In the genomic region with DNA sequence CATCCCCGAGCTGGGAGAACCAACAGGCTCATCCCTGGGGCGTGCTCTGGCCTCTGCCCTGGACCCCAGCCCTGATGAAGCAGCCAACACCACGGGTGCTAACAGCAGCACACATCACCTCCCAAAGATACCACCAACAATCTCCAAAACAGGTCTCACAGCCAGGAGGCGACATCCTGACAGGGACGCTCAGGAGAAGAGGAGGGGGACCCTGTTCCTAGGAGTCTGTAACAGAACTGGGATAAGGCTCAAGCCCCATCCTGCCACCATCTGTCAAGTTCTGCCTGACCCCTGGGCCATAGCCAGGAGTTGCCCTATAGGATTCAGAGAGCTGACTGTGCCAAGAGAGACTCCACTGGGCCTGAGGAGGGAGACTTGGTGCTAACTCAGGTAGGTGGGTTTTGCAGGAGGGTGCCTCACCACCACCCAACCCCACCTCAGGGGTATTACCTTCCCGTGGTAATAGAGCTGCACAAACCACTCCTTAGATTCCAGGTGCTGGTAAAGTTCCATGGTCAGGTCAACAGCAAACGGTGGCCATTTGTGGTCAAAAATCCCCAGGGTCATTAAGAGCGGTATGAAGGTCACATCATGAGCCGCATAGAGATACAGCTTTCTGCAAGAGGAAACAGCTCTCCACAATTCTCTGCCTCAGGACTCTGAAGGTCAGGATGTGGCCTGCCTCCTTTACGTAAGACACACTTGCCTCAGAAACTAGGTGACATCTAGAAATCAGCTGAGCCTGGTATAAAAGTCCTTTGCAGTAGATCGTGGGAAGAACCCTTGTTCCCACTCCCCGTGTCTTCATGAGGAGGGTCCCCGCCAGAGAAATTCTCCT, we compare ENCODE assay signal across 14 cellular contexts. TPM values are rescaled to one million over a fixed set of nuclear protein-coding genes. Genes with fewer than 3 reads are reported as not detected.
DNase-seq lines count a peak whose midpoint lies in the region; ATAC-seq and TF ChIP-seq lines count a peak whose summit lies in the region.
"Had no signal": no experiment of that assay in that cellular context is flagged by ENCODE, and none has a peak within 500 bp of the region (broad histone marks: within the 10 kb centered on the region; RNA-seq: fewer than 3 reads in every experiment).

No MANE protein-coding gene starts in this region.

- H3K4me1 Mint-ChIP-seq in activated T-helper 1 cell treated with anti-CD3 and anti-CD28 coated beads, Interleukin-12 subunit alpha, Interleukin-12 subunit beta, Interleukin-2, Interleukin-4 antibody, amounts not matched to agents 30 ng/mL and 10 ng/mL and 1 ng/mL, durations not matched to agents 14 hours and 24 hours and 36 hours (ENCODE audit: low read depth): peaks cover 58% of the 10 kb centered on the region
- no peaks in the 10 kb centered on the region for H3K4me1 Mint-ChIP-seq in stimulated activated naive B cell treated with anti-CD40 and anti-IgM and Interleukin-4, amounts not matched to agents 10 μg/mL and 1 μg/mL and 100 μg/mL, for 72 hours

- no peak for TF ChIP-seq CTCF in HL-60 (IDR thresholded peaks at IDR 0.05; ENCODE audit: insufficient read depth, low read length)

- H3K4me3 ChIP-seq in HL-60 (replicated peaks; ENCODE audit: insufficient read depth, low read length) (no peak overlapping the region), mononuclear cell (ENCODE audit: low read length) (peak overlapping the region; percentile 0), SJCRH30 (no peak overlapping the region)
- H3K4me3 ChIP-seq: gastrocnemius medialis had no signal

- peaks cover 36% of the 10 kb centered on the region for H3K36me3 Mint-ChIP-seq in activated T-helper 1 cell treated with anti-CD3 and anti-CD28 coated beads, Interleukin-12 subunit alpha, Interleukin-12 subunit beta, Interleukin-2, Interleukin-4 antibody, amounts not matched to agents 30 ng/mL and 10 ng/mL and 1 ng/mL, durations not matched to agents 14 hours and 24 hours and 36 hours (ENCODE audit: low read depth)
- peaks cover 15 to 22% of the 10 kb centered on the region in 2 donors for H3K36me3 Mint-ChIP-seq in stimulated activated naive B cell treated with anti-CD40 and anti-IgM and Interleukin-4, amounts not matched to agents 10 μg/mL and 1 μg/mL and 100 μg/mL, for 72 hours

- peak overlapping the region; percentile 81 for H3K4me3 Mint-ChIP-seq in activated T-helper 1 cell treated with anti-CD3 and anti-CD28 coated beads, Interleukin-12 subunit alpha, Interleukin-12 subunit beta, Interleukin-2, Interleukin-4 antibody, amounts not matched to agents 30 ng/mL and 10 ng/mL and 1 ng/mL, durations not matched to agents 14 hours and 24 hours and 36 hours
- no peak overlapping the region for H3K4me3 Mint-ChIP-seq in stimulated activated naive B cell treated with anti-CD40 and anti-IgM and Interleukin-4, amounts not matched to agents 10 μg/mL and 1 μg/mL and 100 μg/mL, for 72 hours

- no peak for ATAC-seq in stimulated activated naive B cell treated with anti-CD40 and anti-IgM and Interleukin-4, amounts not matched to agents 10 μg/mL and 1 μg/mL and 100 μg/mL, for 72 hours (replicated peaks)
- ATAC-seq: gastrocnemius medialis, Right ventricle myocardium inferior had no signal

- H3K9me3 ChIP-seq in mononuclear cell (ENCODE audit: low read depth, low read length) (no peaks in the 10 kb centered on the region), SJCRH30 (replicated peaks) (no peaks in the 10 kb centered on the region)
- H3K9me3 ChIP-seq: gastrocnemius medialis had no signal

- H3K9me3 Mint-ChIP-seq in activated T-helper 1 cell treated with anti-CD3 and anti-CD28 coated beads, Interleukin-12 subunit alpha, Interleukin-12 subunit beta, Interleukin-2, Interleukin-4 antibody, amounts not matched to agents 30 ng/mL and 10 ng/mL and 1 ng/mL, durations not matched to agents 14 hours and 24 hours and 36 hours: no peaks in the 10 kb centered on the region
- no peaks in the 10 kb centered on the region for H3K9me3 Mint-ChIP-seq in stimulated activated naive B cell treated with anti-CD40 and anti-IgM and Interleukin-4, amounts not matched to agents 10 μg/mL and 1 μg/mL and 100 μg/mL, for 72 hours

- no peaks in the 10 kb centered on the region for H3K36me3 ChIP-seq in SJCRH30

- H3K27ac ChIP-seq in HL-60 (replicated peaks): peak overlapping the region; percentile 56
- H3K27ac ChIP-seq in SJCRH30: no peak overlapping the region
- H3K27ac ChIP-seq: gastrocnemius medialis had no signal

- no peaks in the 10 kb centered on the region for H3K27me3 Mint-ChIP-seq in activated T-helper 1 cell treated with anti-CD3 and anti-CD28 coated beads, Interleukin-12 subunit alpha, Interleukin-12 subunit beta, Interleukin-2, Interleukin-4 antibody, amounts not matched to agents 30 ng/mL and 10 ng/mL and 1 ng/mL, durations not matched to agents 14 hours and 24 hours and 36 hours (ENCODE audit: insufficient read depth)
- no peaks in the 10 kb centered on the region for H3K27me3 Mint-ChIP-seq in stimulated activated naive B cell treated with anti-CD40 and anti-IgM and Interleukin-4, amounts not matched to agents 10 μg/mL and 1 μg/mL and 100 μg/mL, for 72 hours

- H3K4me1 ChIP-seq in mononuclear cell (ENCODE audit: insufficient read depth, low read length): peaks cover 47% of the 10 kb centered on the region
- no peaks in the 10 kb centered on the region for H3K4me1 ChIP-seq in SJCRH30
- H3K4me1 ChIP-seq: gastrocnemius medialis had no signal

- DNase-seq in AML-193 (lab: John Stamatoyannopoulos, UW) (peak; percentile 11 to 24), HL-60 (ENCODE audit: low read depth in 1 of 2, low spot score in 1 of 2) (peak in 1 of 2 experiments; percentile 59), SJCRH30 (no peak), NCI-H2081 (lab: John Stamatoyannopoulos, UW) (no peak), hippocampal formation (lab: John Stamatoyannopoulos, UW) (no peak)
- DNase-seq in activated T-helper 1 cell treated with anti-CD3 and anti-CD28 coated beads, Interleukin-12 subunit alpha, Interleukin-12 subunit beta, Interleukin-2, Interleukin-4 antibody, amounts not matched to agents 30 ng/mL and 10 ng/mL and 1 ng/mL, durations not matched to agents 14 hours and 24 hours and 36 hours (ENCODE audit: low spot score): peak; percentile 48
- DNase-seq in stimulated activated naive B cell treated with anti-CD40 and anti-IgM and Interleukin-4, amounts not matched to agents 10 μg/mL and 1 μg/mL and 100 μg/mL, for 72 hours: no peak
- DNase-seq: gastrocnemius medialis; HCEC 1CT; NCI-H1694 treated with DMSO at 0.1 percent for 48 hours; stimulated activated CD4-positive, alpha-beta T cell treated with anti-CD3 and anti-CD28 coated beads, Interleukin-15, amount 100 ng/mL, for 24 hours; trophoblast cell had no signal

- intact Hi-C loops in activated T-helper 1 cell treated with anti-CD3 and anti-CD28 coated beads, Interleukin-12 subunit alpha, Interleukin-12 subunit beta, Interleukin-2, Interleukin-4 antibody, amounts not matched to agents 30 ng/mL and 10 ng/mL and 1 ng/mL, durations not matched to agents 14 hours and 24 hours and 36 hours (cut with micrococcal nuclease): loop anchor here (10.0 kb wide), 1 partner anchor 473 kb away; a partner anchor contains a TSS

- H3K27ac Mint-ChIP-seq in activated T-helper 1 cell treated with anti-CD3 and anti-CD28 coated beads, Interleukin-12 subunit alpha, Interleukin-12 subunit beta, Interleukin-2, Interleukin-4 antibody, amounts not matched to agents 30 ng/mL and 10 ng/mL and 1 ng/mL, durations not matched to agents 14 hours and 24 hours and 36 hours: peak overlapping the region; percentile 50
- H3K27ac Mint-ChIP-seq in stimulated activated naive B cell treated with anti-CD40 and anti-IgM and Interleukin-4, amounts not matched to agents 10 μg/mL and 1 μg/mL and 100 μg/mL, for 72 hours: no peak overlapping the region

- H3K27me3 ChIP-seq in HL-60 (ENCODE audit: insufficient read depth, poor library complexity, severe bottlenecking): no peaks in the 10 kb centered on the region
- H3K27me3 ChIP-seq in mononuclear cell (ENCODE audit: insufficient read depth, low read length): no peaks in the 10 kb centered on the region
- no peaks in the 10 kb centered on the region for H3K27me3 ChIP-seq in SJCRH30
- H3K27me3 ChIP-seq: gastrocnemius medialis had no signal

RNA-seq across cellular contexts. Expression of a gene that starts 22.3 kb away (rescaled TPM):
- 14.1 and 14.7 TPM in 2 replicates for total RNA-seq in activated T-helper 1 cell treated with anti-CD3 and anti-CD28 coated beads, Interleukin-12 subunit alpha, Interleukin-12 subunit beta, Interleukin-2, Interleukin-4 antibody, amounts not matched to agents 30 ng/mL and 10 ng/mL and 1 ng/mL, durations not matched to agents 14 hours and 24 hours and 36 hours
- total RNA-seq in mononuclear cell: 4.2 TPM
- total RNA-seq in SJCRH30 (2014; rRNA removed; shearing (Covaris generic)): 1.6 and 1.8 TPM in 2 replicates

Comparison
In these comparisons a context has a peak if more than half of its experiments do, and no peak if none do; other contexts are left out.
1. DNase-seq: peak in AML-193 (2 of 2) and activated T-helper 1 cell treated with anti-CD3 and anti-CD28 coated beads, Interleukin-12 subunit alpha, Interleukin-12 subunit beta, Interleukin-2, Interleukin-4 antibody, amounts not matched to agents 30 ng/mL and 10 ng/mL and 1 ng/mL, durations not matched to agents 14 hours and 24 hours and 36 hours (single experiment); none in SJCRH30 (0 of 2), NCI-H2081 (0 of 2), hippocampal formation (0 of 2) and stimulated activated naive B cell treated with anti-CD40 and anti-IgM and Interleukin-4, amounts not matched to agents 10 μg/mL and 1 μg/mL and 100 μg/mL, for 72 hours (single experiment).